In genomic region chr17:67108411-67108810, GRCh38 we compare ENCODE assay signal across 16 cellular contexts.
DNase-seq lines count a peak whose midpoint lies in the region; ATAC-seq and TF ChIP-seq lines count a peak whose summit lies in the region.
"Had no signal": no experiment of that assay in that cellular context is flagged by ENCODE, and none has a peak within 500 bp of the region (broad histone marks: within the 10 kb centered on the region; RNA-seq: fewer than 3 reads in every experiment).

No MANE protein-coding gene starts in this region.

- H3K23ac ChIP-seq in mesenchymal stem cell (ENCODE audit: low read length in 2 of 2): no peak overlapping the region

- H3K36me3 ChIP-seq in mesenchymal stem cell (ENCODE audit: control insufficient read depth in 1 of 2, insufficient read depth in 2 of 2, low read depth in 1 of 2, low read length in 2 of 2): peaks cover 20 to 64% of the 10 kb centered on the region in 2 experiments

- intact Hi-C loops in CD14-positive monocyte (cut with micrococcal nuclease): no loop called here

- H2BK15ac ChIP-seq in mesenchymal stem cell (ENCODE audit: low read depth, poor library complexity, severe bottlenecking): no peak overlapping the region

- CTCF ChIA-PET in activated CD4-positive, alpha-beta T cell treated with anti-CD3 and anti-CD28 coated beads, Interleukin-2, amount 10 ng/mL, durations not matched to agents 7 days and 5 days (lab: Charles Lee): no interaction called here

- H3K27ac Mint-ChIP-seq in CD14-positive monocyte (peak overlapping the region in 4 of 7 donors; percentile 20 to 55 (median 46)), osteocyte (ENCODE audit: unreplicated experiment) (peak overlapping the region; percentile 28)
- H3K27ac Mint-ChIP-seq in activated CD4-positive, alpha-beta T cell treated with anti-CD3 and anti-CD28 coated beads, Interleukin-2, amount 10 ng/mL, durations not matched to agents 7 days and 5 days: no peak overlapping the region
- H3K27ac Mint-ChIP-seq: H9 had no signal

- 93% methylated on average over 6 of the region's 10 CpGs for WGBS in mesenchymal stem cell

- no peak overlapping the region for H3K4me3 ChIP-seq in mesenchymal stem cell (ENCODE audit: insufficient read depth in 1 of 2, low read depth in 1 of 2, low read length in 2 of 2)
- H3K4me3 ChIP-seq: BLaER1, GM12878 had no signal

- H4K91ac ChIP-seq in mesenchymal stem cell (ENCODE audit: low read length): no peak overlapping the region

- H3K9ac ChIP-seq in mesenchymal stem cell (ENCODE audit: low read length): no peak overlapping the region
- H3K9ac ChIP-seq: BLaER1 had no signal

- no peak overlapping the region for H2BK12ac ChIP-seq in mesenchymal stem cell (ENCODE audit: low read length in 2 of 2)

- DNase-seq in CD14-positive monocyte (ENCODE audit: low spot score): no peak
- DNase-seq in astrocyte of the hippocampus (ENCODE audit: low read depth, low spot score): peak; percentile 18
- DNase-seq in mesenchymal stem cell: no peak
- DNase-seq in osteocyte (ENCODE audit: extremely low spot score, unreplicated experiment): no peak
- DNase-seq in DMS153 treated with DMSO at 0.1 percent for 48 hours (lab: John Stamatoyannopoulos, UW; ENCODE audit: unreplicated experiment): no peak
- no peak for DNase-seq in islet precursor cell
- no peak for DNase-seq in activated CD4-positive, alpha-beta T cell treated with anti-CD3 and anti-CD28 coated beads, Interleukin-2, amount 10 ng/mL, durations not matched to agents 7 days and 5 days
- DNase-seq: AML-193; CD4-positive, CD25-positive, alpha-beta regulatory T cell; DMS79; GOT3; H9 had no signal

- H3K4me2 ChIP-seq in mesenchymal stem cell (ENCODE audit: low read length, poor library complexity, severe bottlenecking): no peak overlapping the region
- H3K4me2 ChIP-seq: BLaER1 had no signal

- H3K9me3 Mint-ChIP-seq in CD14-positive monocyte: peaks cover 0 to 2% (median 0%) of the 10 kb centered on the region in 7 donors
- H3K9me3 Mint-ChIP-seq in osteocyte (ENCODE audit: unreplicated experiment): peaks cover 4% of the 10 kb centered on the region
- no peaks in the 10 kb centered on the region for H3K9me3 Mint-ChIP-seq in activated CD4-positive, alpha-beta T cell treated with anti-CD3 and anti-CD28 coated beads, Interleukin-2, amount 10 ng/mL, durations not matched to agents 7 days and 5 days
- H3K9me3 Mint-ChIP-seq: H9 had no signal

- H3K18ac ChIP-seq in mesenchymal stem cell (ENCODE audit: low read depth in 1 of 2, low read length in 2 of 2): no peak overlapping the region

- H2BK5ac ChIP-seq in mesenchymal stem cell (ENCODE audit: low read depth, low read length, poor library complexity, severe bottlenecking): no peak overlapping the region

- POLR2A ChIA-PET in activated CD4-positive, alpha-beta T cell treated with anti-CD3 and anti-CD28 coated beads, Interleukin-2, amount 10 ng/mL, durations not matched to agents 7 days and 5 days (lab: Charles Lee): no interaction called here

- H3K4me1 Mint-ChIP-seq in CD14-positive monocyte (peaks cover 20% of the 10 kb centered on the region), osteocyte (ENCODE audit: unreplicated experiment) (peaks cover 16% of the 10 kb centered on the region)
- no peaks in the 10 kb centered on the region for H3K4me1 Mint-ChIP-seq in activated CD4-positive, alpha-beta T cell treated with anti-CD3 and anti-CD28 coated beads, Interleukin-2, amount 10 ng/mL, durations not matched to agents 7 days and 5 days
- H3K4me1 Mint-ChIP-seq: H9 had no signal

- H3K14ac ChIP-seq in mesenchymal stem cell (ENCODE audit: low read length in 2 of 2): no peak overlapping the region

- H3K9me3 ChIP-seq in mesenchymal stem cell (ENCODE audit: control insufficient read depth, low read length): no peaks in the 10 kb centered on the region

- no peak overlapping the region for H4K8ac ChIP-seq in mesenchymal stem cell (ENCODE audit: low read length)

- no peaks in the 10 kb centered on the region for H3K27me3 ChIP-seq in mesenchymal stem cell (ENCODE audit: control insufficient read depth in 1 of 2, insufficient read depth in 1 of 2, low read length in 2 of 2)
- H3K27me3 ChIP-seq: BLaER1 had no signal

- peaks cover 14% of the 10 kb centered on the region for H3K79me1 ChIP-seq in mesenchymal stem cell (replicated peaks; ENCODE audit: low read length, poor library complexity, severe bottlenecking)

- H2BK120ac ChIP-seq in mesenchymal stem cell (ENCODE audit: low read depth, low read length): no peak overlapping the region

- H3K36me3 Mint-ChIP-seq in CD14-positive monocyte (peaks cover 65 to 81% of the 10 kb centered on the region in 2 donors), osteocyte (ENCODE audit: unreplicated experiment) (peaks cover 66% of the 10 kb centered on the region)
- peaks cover 59% of the 10 kb centered on the region for H3K36me3 Mint-ChIP-seq in activated CD4-positive, alpha-beta T cell treated with anti-CD3 and anti-CD28 coated beads, Interleukin-2, amount 10 ng/mL, durations not matched to agents 7 days and 5 days (ENCODE audit: low read depth)

- TF ChIP-seq CTCF in CD14-positive monocyte (IDR thresholded peaks at IDR 0.05): no peak
- no peak for TF ChIP-seq CTCF in osteocyte (IDR thresholded peaks at IDR 0.05)

- no peak overlapping the region for H3K4ac ChIP-seq in mesenchymal stem cell (ENCODE audit: low read depth in 1 of 2, low read length in 2 of 2)

- H2AK5ac ChIP-seq in mesenchymal stem cell (ENCODE audit: low read length, severe bottlenecking): peak overlapping the region; percentile 3

- H3K4me3 Mint-ChIP-seq in CD14-positive monocyte (no peak overlapping the region), osteocyte (ENCODE audit: unreplicated experiment) (no peak overlapping the region)
- H3K4me3 Mint-ChIP-seq in activated CD4-positive, alpha-beta T cell treated with anti-CD3 and anti-CD28 coated beads, Interleukin-2, amount 10 ng/mL, durations not matched to agents 7 days and 5 days: no peak overlapping the region
- H3K4me3 Mint-ChIP-seq: CD4-positive, CD25-positive, alpha-beta regulatory T cell; H9 had no signal

- ATAC-seq in esophagus mucosa: no peak
- ATAC-seq: GM12878 had no signal

- no peak overlapping the region for H2AFZ ChIP-seq in mesenchymal stem cell (ENCODE audit: low read depth, low read length)

- H3K4me1 ChIP-seq in mesenchymal stem cell (ENCODE audit: control insufficient read depth, insufficient read depth, low read depth, low read length): peaks cover 3% of the 10 kb centered on the region
- H3K4me1 ChIP-seq: BLaER1 had no signal

- H3K27me3 Mint-ChIP-seq in CD14-positive monocyte (ENCODE audit: low read depth in 3 of 3) (peaks cover 0 to 3% (median 2%) of the 10 kb centered on the region in 3 donors), osteocyte (ENCODE audit: unreplicated experiment) (no peaks in the 10 kb centered on the region)
- no peaks in the 10 kb centered on the region for H3K27me3 Mint-ChIP-seq in activated CD4-positive, alpha-beta T cell treated with anti-CD3 and anti-CD28 coated beads, Interleukin-2, amount 10 ng/mL, durations not matched to agents 7 days and 5 days
- H3K27me3 Mint-ChIP-seq: CD4-positive, CD25-positive, alpha-beta regulatory T cell had no signal

- peak overlapping the region; percentile 69 for H3K27ac ChIP-seq in mesenchymal stem cell (ENCODE audit: low read length, poor library complexity, severe bottlenecking)
- H3K27ac ChIP-seq: 22Rv1, BLaER1 had no signal
